Comparison of ENCODE assay signal across 16 cellular contexts in the genomic region with DNA sequence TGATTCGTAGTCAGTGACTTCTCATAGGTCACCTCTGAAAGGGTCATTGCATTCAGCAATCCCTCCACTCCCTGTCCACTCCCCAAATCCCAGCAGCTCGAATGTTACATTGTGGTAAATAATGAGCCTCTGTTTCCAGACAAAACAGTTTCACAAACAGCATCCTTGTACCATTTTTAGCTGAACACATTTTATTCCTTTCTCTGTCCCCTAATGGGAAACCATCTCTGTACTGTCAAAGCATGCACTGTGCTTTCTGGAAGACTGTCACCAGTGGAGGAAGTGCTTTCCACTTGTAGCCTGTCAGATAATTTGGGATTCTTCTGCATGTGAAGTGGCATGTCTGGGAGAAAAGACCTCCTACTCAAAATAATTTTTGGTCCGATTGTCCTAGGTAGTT.
"Had no signal": no experiment of that assay in that cellular context is flagged by ENCODE, and none has a peak within 500 bp of the region (broad histone marks: within the 10 kb centered on the region; RNA-seq: fewer than 3 reads in every experiment).

No MANE protein-coding gene starts in this region.

- H3K9me3 ChIP-seq: heart right ventricle, ovary, right lobe of liver, spleen, testis, transverse colon had no signal

- DNase-seq: cerebellar nuclear complex; effector CD8-positive, alpha-beta T cell; heart right ventricle; kidney glomerular epithelial cell; mammary epithelial cell; natural killer cell; ovary; retina; right lobe of liver; spleen; stimulated activated CD4-positive, alpha-beta T cell treated with anti-CD3 and anti-CD28 coated beads, Interleukin-15, amount 100 ng/mL, for 24 hours; stimulated activated CD4-positive, alpha-beta T cell treated with anti-CD3 and anti-CD28 coated beads, Interleukin-1b, Interleukin-23, amount 100 ng/mL, for 48 hours; stimulated activated CD4-positive, alpha-beta T cell treated with anti-CD3 and anti-CD28 coated beads, Interleukin-4, amount 100 ng/mL, for 24 hours; testis; transverse colon had no signal

- H3K4me1 ChIP-seq: heart right ventricle, neural progenitor cell, right lobe of liver, spleen, testis, transverse colon had no signal

- H3K27me3 ChIP-seq: neural progenitor cell, ovary, right lobe of liver, spleen, testis, transverse colon had no signal

- ATAC-seq: heart right ventricle, natural killer cell, right lobe of liver had no signal

- H3K27ac ChIP-seq: heart right ventricle, neural progenitor cell, ovary, right lobe of liver, spleen, testis had no signal

- H3K36me3 ChIP-seq: heart right ventricle, neural progenitor cell, ovary, right lobe of liver, spleen, transverse colon had no signal

- H3K4me3 ChIP-seq: heart right ventricle, neural progenitor cell, ovary, right lobe of liver, spleen, testis, transverse colon had no signal
